20 cellular contexts compared by ENCODE assay signal in the genomic region with DNA sequence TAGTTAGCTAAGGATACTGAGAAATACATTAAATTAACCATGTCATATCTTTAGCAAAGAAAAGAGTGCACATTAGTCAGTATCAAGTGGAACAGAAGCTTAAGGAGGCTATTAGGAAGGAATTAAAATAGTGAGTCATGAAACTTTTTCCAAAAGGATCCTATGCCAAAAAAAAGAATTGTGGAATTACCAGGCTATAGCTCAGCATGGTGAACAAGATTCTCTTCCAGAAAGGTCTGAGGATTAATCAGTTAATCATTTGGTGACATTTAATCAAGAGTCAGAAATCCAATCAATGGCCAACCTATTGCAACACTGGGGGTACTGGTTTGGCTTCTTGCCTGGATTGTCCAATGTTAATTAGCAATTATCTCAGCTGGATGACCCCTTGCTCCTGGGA.
"Had no signal": no experiment of that assay in that cellular context is flagged by ENCODE, and none has a peak within 500 bp of the region (broad histone marks: within the 10 kb centered on the region; RNA-seq: fewer than 3 reads in every experiment).

No MANE protein-coding gene starts in this region.

- H3K9me3 ChIP-seq: gastrocnemius medialis, lower lobe of right lung, ovary, right atrium auricular region, sigmoid colon, stomach, tibial artery had no signal

- H3K4me1 Mint-ChIP-seq: memory B cell; natural killer cell; stimulated activated effector memory CD8-positive, alpha-beta T cell treated with anti-CD3 and anti-CD28 coated beads, Interleukin-12 subunit alpha, Interleukin-12 subunit beta, amount 100 ng/mL, for 72 hours had no signal

- DNase-seq: dorsolateral prefrontal cortex; effector CD4-positive, alpha-beta T cell; foreskin fibroblast; gastrocnemius medialis; head of caudate nucleus; left ventricle myocardium superior; lower lobe of right lung; natural killer cell; occipital lobe; ovary; sigmoid colon; stimulated activated CD4-positive, alpha-beta T cell treated with anti-CD3 and anti-CD28 coated beads, Interleukin-2, amount 100 ng/mL, for 24 hours; stimulated activated CD4-positive, alpha-beta T cell treated with anti-CD3 and anti-CD28 coated beads, Interleukin-4, amount 100 ng/mL, for 24 hours; stimulated activated naive CD4-positive, alpha-beta T cell treated with Interleukin-2 at 50 U/mL for 16 hours; stomach; tibial artery had no signal

- H3K36me3 Mint-ChIP-seq: memory B cell; natural killer cell; stimulated activated effector memory CD8-positive, alpha-beta T cell treated with anti-CD3 and anti-CD28 coated beads, Interleukin-12 subunit alpha, Interleukin-12 subunit beta, amount 100 ng/mL, for 72 hours; type B pancreatic cell had no signal

- H3K27me3 ChIP-seq: dorsolateral prefrontal cortex, gastrocnemius medialis, ovary, right atrium auricular region, sigmoid colon, stomach, tibial artery had no signal

- H3K9me3 Mint-ChIP-seq: type B pancreatic cell had no signal

- ATAC-seq: gastrocnemius medialis; left ventricle myocardium superior; lower lobe of right lung; natural killer cell; stimulated activated effector memory CD8-positive, alpha-beta T cell treated with anti-CD3 and anti-CD28 coated beads, Interleukin-12 subunit alpha, Interleukin-12 subunit beta, amount 100 ng/mL, for 72 hours had no signal

- H3K27ac Mint-ChIP-seq: memory B cell; natural killer cell; stimulated activated effector memory CD8-positive, alpha-beta T cell treated with anti-CD3 and anti-CD28 coated beads, Interleukin-12 subunit alpha, Interleukin-12 subunit beta, amount 100 ng/mL, for 72 hours; type B pancreatic cell had no signal

- H3K4me3 Mint-ChIP-seq: memory B cell; natural killer cell; stimulated activated effector memory CD8-positive, alpha-beta T cell treated with anti-CD3 and anti-CD28 coated beads, Interleukin-12 subunit alpha, Interleukin-12 subunit beta, amount 100 ng/mL, for 72 hours; type B pancreatic cell had no signal

- H3K27me3 Mint-ChIP-seq: memory B cell, type B pancreatic cell had no signal

- H3K27ac ChIP-seq: dorsolateral prefrontal cortex, gastrocnemius medialis, lower lobe of right lung, ovary, right atrium auricular region, sigmoid colon, stomach had no signal
